26 cellular contexts compared by ENCODE assay signal in the genomic region with DNA sequence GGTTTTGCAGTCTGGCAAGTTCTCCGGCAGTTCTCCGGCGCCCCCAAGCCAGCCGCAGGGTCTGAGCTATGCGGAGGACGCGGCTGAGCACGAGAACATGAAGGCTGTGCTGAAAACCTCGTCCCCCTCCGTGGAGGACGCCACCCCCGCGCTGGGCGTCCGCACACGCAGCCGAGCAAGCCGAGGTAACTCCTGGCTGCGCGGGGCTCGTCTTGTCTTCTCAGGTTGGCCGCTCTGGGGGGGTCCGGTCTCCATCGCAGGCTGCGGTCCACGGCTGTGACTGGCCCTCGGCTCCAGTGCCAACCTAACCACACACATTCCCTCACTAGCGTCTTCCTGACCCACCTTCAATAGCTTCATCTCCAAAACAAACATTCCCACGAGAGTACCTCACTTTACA.
A peak's percentile ranks its signal among the peaks of the same experiment; 100 is the strongest.
DNase-seq lines count a peak whose midpoint lies in the region; ATAC-seq and TF ChIP-seq lines count a peak whose summit lies in the region.
"Had no signal": no experiment of that assay in that cellular context is flagged by ENCODE, and none has a peak within 500 bp of the region (broad histone marks: within the 10 kb centered on the region; RNA-seq: fewer than 3 reads in every experiment).

No MANE protein-coding gene starts in this region.

- no peak overlapping the region for H3K9ac ChIP-seq in neuronal stem cell (ENCODE audit: low read depth, low read length, poor library complexity)

- no peaks in the 10 kb centered on the region for H3K79me1 ChIP-seq in neuronal stem cell (ENCODE audit: low read depth, low read length)

- no peak overlapping the region for H2BK15ac ChIP-seq in neuronal stem cell (ENCODE audit: low read length)

- H3K4me3 Mint-ChIP-seq in glutamatergic neuron (ENCODE audit: unreplicated experiment), result no peak overlapping the region
- H3K4me3 Mint-ChIP-seq: B cell; CD14-positive monocyte; CD4-positive, alpha-beta memory T cell; CD4-positive, CD25-positive, alpha-beta regulatory T cell; CD8-positive, alpha-beta memory T cell had no signal

- no peak overlapping the region for H2BK12ac ChIP-seq in neuronal stem cell (ENCODE audit: low read length)

- H3K4me1 ChIP-seq in cardiac muscle cell (ENCODE audit: low read depth), result peaks cover 7% of the 10 kb centered on the region
- H3K4me1 ChIP-seq in neuronal stem cell (ENCODE audit: control insufficient read depth in 2 of 2, insufficient read depth in 1 of 2, low read depth in 1 of 2, low read length in 2 of 2), result no peaks in the 10 kb centered on the region
- H3K4me1 ChIP-seq in upper lobe of right lung, result peaks cover 7% of the 10 kb centered on the region
- H3K4me1 ChIP-seq: A549 had no signal

- intact Hi-C loops in Right ventricle myocardium superior (cut with DNase I), result no loop called here
- intact Hi-C loops in upper lobe of right lung (cut with DNase I), result no loop called here

- H3K27me3 ChIP-seq in cardiac muscle cell (no peaks in the 10 kb centered on the region), neuronal stem cell (ENCODE audit: control insufficient read depth in 3 of 3, insufficient read depth in 3 of 3, low read depth in 1 of 3, low read length in 3 of 3) (no peaks in the 10 kb centered on the region), upper lobe of right lung (no peaks in the 10 kb centered on the region)

- H4K8ac ChIP-seq in neuronal stem cell (ENCODE audit: low read depth, low read length), result no peak overlapping the region

- H3K4me3 ChIP-seq in cardiac muscle cell (no peak overlapping the region), neuronal stem cell (ENCODE audit: low read length in 2 of 2) (peak overlapping the region in 1 of 2 donors; percentile 28), upper lobe of right lung (no peak overlapping the region), foreskin fibroblast (ENCODE audit: low read depth in 1 of 2, low read length in 2 of 2) (no peak overlapping the region)
- H3K4me3 ChIP-seq: A549, GM12878 had no signal

- no peak overlapping the region for H3K4ac ChIP-seq in neuronal stem cell (ENCODE audit: low read length)

- peaks cover 12% of the 10 kb centered on the region for H3K9me3 Mint-ChIP-seq in glutamatergic neuron (ENCODE audit: unreplicated experiment)
- H3K9me3 Mint-ChIP-seq: CD4-positive, CD25-positive, alpha-beta regulatory T cell; CD8-positive, alpha-beta memory T cell had no signal

- ATAC-seq in Right ventricle myocardium superior (ENCODE audit: poor library complexity) (no peak), upper lobe of right lung (no peak)
- ATAC-seq: GM12878 had no signal

- no peak for TF ChIP-seq CTCF in cardiac muscle cell (IDR thresholded peaks at IDR 0.05; ENCODE audit: low read depth, low read length)
- TF ChIP-seq CTCF in glutamatergic neuron (IDR thresholded peaks at IDR 0.05; ENCODE audit: partially characterized antibody, unreplicated experiment), result no peak
- no peak for TF ChIP-seq CTCF in upper lobe of right lung (IDR thresholded peaks at IDR 0.05)
- TF ChIP-seq CTCF in foreskin fibroblast (IDR thresholded peaks at IDR 0.05; ENCODE audit: low read depth, low read length), result no peak

- H4K91ac ChIP-seq in neuronal stem cell (ENCODE audit: low read depth, low read length, poor library complexity), result no peak overlapping the region

- peak overlapping the region; percentile 14 for H3K27ac Mint-ChIP-seq in glutamatergic neuron (ENCODE audit: unreplicated experiment)
- H3K27ac Mint-ChIP-seq: B cell; CD14-positive monocyte; CD4-positive, alpha-beta memory T cell; CD4-positive, CD25-positive, alpha-beta regulatory T cell; CD8-positive, alpha-beta memory T cell had no signal

- no peak overlapping the region for H2BK120ac ChIP-seq in neuronal stem cell (ENCODE audit: low read depth, low read length)

- H2AK5ac ChIP-seq in neuronal stem cell (ENCODE audit: low read depth, low read length), result no peak overlapping the region

- H2BK5ac ChIP-seq in neuronal stem cell (ENCODE audit: low read length), result no peak overlapping the region

- peak overlapping the region; percentile 21 for H3K27ac ChIP-seq in cardiac muscle cell
- no peak overlapping the region for H3K27ac ChIP-seq in neuronal stem cell (replicated peaks; ENCODE audit: low read length)
- no peak overlapping the region for H3K27ac ChIP-seq in upper lobe of right lung
- H3K27ac ChIP-seq: 22Rv1, A549 had no signal

- H3K18ac ChIP-seq in neuronal stem cell (ENCODE audit: low read length), result no peak overlapping the region

- H3K14ac ChIP-seq in neuronal stem cell (ENCODE audit: low read length), result no peak overlapping the region

- no CpG with 5 or more reads among the region's 29 CpGs for WGBS in neuronal stem cell (ENCODE audit: extremely low coverage in 2 of 2, insufficient read length in 2 of 2, insufficient replicate concordance in 1 of 2), 2 donors

- H3K36me3 Mint-ChIP-seq in glutamatergic neuron (ENCODE audit: unreplicated experiment), result peaks cover 9% of the 10 kb centered on the region
- H3K36me3 Mint-ChIP-seq: CD14-positive monocyte; CD4-positive, alpha-beta memory T cell; CD4-positive, CD25-positive, alpha-beta regulatory T cell; CD8-positive, alpha-beta memory T cell had no signal

- no peak overlapping the region for H3K4me2 ChIP-seq in neuronal stem cell (ENCODE audit: insufficient read depth, low read length, poor library complexity, severe bottlenecking)
- H3K4me2 ChIP-seq: A549 had no signal

- H2AFZ ChIP-seq in neuronal stem cell (ENCODE audit: low read length), result no peak overlapping the region

- H3K23ac ChIP-seq in neuronal stem cell (ENCODE audit: low read depth, low read length, poor library complexity), result peak overlapping the region; percentile 76

- H3K36me3 ChIP-seq in cardiac muscle cell, result peaks cover 53% of the 10 kb centered on the region
- H3K36me3 ChIP-seq in neuronal stem cell (replicated peaks in 1 of 2; ENCODE audit: control insufficient read depth in 2 of 2, insufficient read depth in 2 of 2, low read length in 2 of 2), result peaks cover 23 to 80% of the 10 kb centered on the region in 2 donors
- no peaks in the 10 kb centered on the region for H3K36me3 ChIP-seq in upper lobe of right lung

- peaks cover 10% of the 10 kb centered on the region for H3K27me3 Mint-ChIP-seq in glutamatergic neuron (ENCODE audit: unreplicated experiment)
- H3K27me3 Mint-ChIP-seq: CD4-positive, CD25-positive, alpha-beta regulatory T cell had no signal

- DNase-seq in cardiac muscle cell (ENCODE audit: low read depth in 1 of 2, low spot score in 1 of 2), result no peak
- DNase-seq in Right ventricle myocardium superior, result no peak
- DNase-seq in glutamatergic neuron, result no peak
- no peak for DNase-seq in neuronal stem cell (ENCODE audit: low spot score)
- peak; percentile 36 for DNase-seq in upper lobe of right lung
- DNase-seq in foreskin fibroblast, result no peak
- DNase-seq in activated CD4-positive, CD25-positive, alpha-beta regulatory T cell treated with anti-CD3 and anti-CD28 coated beads, Interleukin-2, amount 50 U/mL, for 72 hours, result no peak
- DNase-seq in inferior parietal cortex (ENCODE audit: extremely low spot score), result no peak
- DNase-seq: AML-193; C1 segment of cervical spinal cord; CD4-positive, alpha-beta memory T cell; CD4-positive, CD25-positive, alpha-beta regulatory T cell; CD8-positive, alpha-beta memory T cell; COR-L47; DMS 273 treated with DMSO at 0.1 percent for 48 hours; DMS153; DMS53; DMS79; DND-41; EL; GDM1 had no signal

- H3K4me1 Mint-ChIP-seq in glutamatergic neuron (ENCODE audit: low read depth, unreplicated experiment), result peaks cover 25% of the 10 kb centered on the region
- H3K4me1 Mint-ChIP-seq: B cell; CD14-positive monocyte; CD4-positive, alpha-beta memory T cell; CD4-positive, CD25-positive, alpha-beta regulatory T cell; CD8-positive, alpha-beta memory T cell had no signal

- no peaks in the 10 kb centered on the region for H3K9me3 ChIP-seq in cardiac muscle cell (ENCODE audit: low read depth)
- H3K9me3 ChIP-seq in neuronal stem cell (replicated peaks in 1 of 2; ENCODE audit: control insufficient read depth in 2 of 2, insufficient read depth in 1 of 2, low read depth in 1 of 2, low read length in 2 of 2), result peaks cover 2 to 21% of the 10 kb centered on the region in 2 donors
- no peaks in the 10 kb centered on the region for H3K9me3 ChIP-seq in upper lobe of right lung
- H3K9me3 ChIP-seq: A549 had no signal
